ENCODE assay signal across 16 cellular contexts in genomic region chr10:79223001-79223345, GRCh38.
DNase-seq lines count a peak whose midpoint lies in the region; ATAC-seq, FAIRE-seq and TF ChIP-seq lines count a peak whose summit lies in the region.
"Had no signal": no experiment of that assay in that cellular context is flagged by ENCODE, and none has a peak within 500 bp of the region (broad histone marks: within the 10 kb centered on the region; RNA-seq: fewer than 3 reads in every experiment).

No MANE protein-coding gene starts in this region.

- dilution Hi-C loops in mammary epithelial cell (cut with HindIII; ENCODE audit: low sequenced_read_pairs) = no loop called here

- no peaks in the 10 kb centered on the region for H3K27me3 ChIP-seq in breast epithelium
- H3K27me3 ChIP-seq in mammary epithelial cell (ENCODE audit: insufficient read depth, low read length) = no peaks in the 10 kb centered on the region
- no peaks in the 10 kb centered on the region for H3K27me3 ChIP-seq in parathyroid adenoma (ENCODE audit: control insufficient read depth, insufficient read depth, low read length)
- no peaks in the 10 kb centered on the region for H3K27me3 ChIP-seq in uterus

- no peak for FAIRE-seq in kidney (lab: Jason Lieb, UNC)
- FAIRE-seq: colon, GM12891 had no signal

- no peak overlapping the region for H3K4me2 ChIP-seq in mammary epithelial cell (ENCODE audit: insufficient read depth, low read depth, low read length)
- peak overlapping the region; percentile 23 for H3K4me2 ChIP-seq in parathyroid adenoma (ENCODE audit: low read length)

- ATAC-seq in GM21360 (IDR thresholded peaks at IDR 0.05; ENCODE audit: unreplicated experiment) (no peak), mucosa of descending colon (no peak)
- ATAC-seq: activated CD4-positive, CD25-positive, alpha-beta regulatory T cell treated with anti-CD3 and anti-CD28 coated beads, Interleukin-2, amount 50 U/mL, for 24 hours had no signal

- no peak for DNase-seq in breast epithelium (ENCODE audit: low spot score in 2 of 2)
- no peak for DNase-seq in mammary epithelial cell
- DNase-seq in kidney = peak; percentile 78
- DNase-seq in uterus = no peak
- no peak for DNase-seq in DMS114 treated with DMSO at 0.1 percent for 48 hours (lab: John Stamatoyannopoulos, UW; ENCODE audit: unreplicated experiment)
- DNase-seq in mucosa of descending colon = no peak
- DNase-seq: 8988T, MM.1S, naive B cell, NCI-H510A, SHP77 had no signal

- intact Hi-C loops in breast epithelium (cut with DNase I; ENCODE audit: low total_unique reads) = no loop called here
- intact Hi-C loops in mammary epithelial cell (cut with micrococcal nuclease) = no loop called here
- intact Hi-C loops in kidney (cut with DNase I) = no loop called here
- intact Hi-C loops in uterus (cut with DNase I; ENCODE audit: low total_unique reads) = no loop called here
- intact Hi-C loops in mucosa of descending colon (cut with DNase I, micrococcal nuclease) = no loop called here

- H3K4me3 ChIP-seq in breast epithelium (no peak overlapping the region), mammary epithelial cell (replicated peaks in 1 of 3; ENCODE audit: insufficient read depth in 1 of 3, low read depth in 2 of 3, low read length in 3 of 3) (no peak overlapping the region), kidney (ENCODE audit: low read length in 2 of 2) (no peak overlapping the region), parathyroid adenoma (ENCODE audit: low read depth, low read length) (peak overlapping the region; percentile 24), uterus (no peak overlapping the region), mucosa of descending colon (no peak overlapping the region)

- H3K27ac ChIP-seq in breast epithelium = peak overlapping the region; percentile 73 to 82
- H3K27ac ChIP-seq in mammary epithelial cell (ENCODE audit: insufficient read depth, low read depth, low read length) = no peak overlapping the region
- H3K27ac ChIP-seq in kidney (ENCODE audit: low read depth in 2 of 2, low read length in 2 of 2) = peak overlapping the region; percentile 83 to 86
- peak overlapping the region; percentile 95 for H3K27ac ChIP-seq in parathyroid adenoma
- H3K27ac ChIP-seq in uterus = peak overlapping the region; percentile 86 to 89

- H2AFZ ChIP-seq in mammary epithelial cell (ENCODE audit: low read depth, low read length) (no peak overlapping the region), parathyroid adenoma (peak overlapping the region; percentile 6)

- H3K79me2 ChIP-seq in mammary epithelial cell (ENCODE audit: insufficient read depth, low read length) (no peaks in the 10 kb centered on the region), parathyroid adenoma (no peaks in the 10 kb centered on the region)

- H3K9ac ChIP-seq in mammary epithelial cell (ENCODE audit: insufficient read depth, low read length) (no peak overlapping the region), kidney (ENCODE audit: low read length in 2 of 2) (peak overlapping the region in 1 of 2 donors; percentile 70), parathyroid adenoma (peak overlapping the region; percentile 3)

- CTCF ChIA-PET in mammary epithelial cell (lab: Charles Lee; ENCODE audit: low non-redundant PET) = no interaction called here

- BruUV-seq in mammary epithelial cell (replicated peaks; lab: Mats Ljungman, UMichigan) = no TSS peak

- 70% methylated on average over 8 of the region's 11 CpGs for WGBS in mammary epithelial cell (ENCODE audit: low coverage, missing lambda C conversion rate)

- H3K36me3 ChIP-seq in breast epithelium (no peaks in the 10 kb centered on the region), mammary epithelial cell (ENCODE audit: insufficient read depth, low read length) (no peaks in the 10 kb centered on the region), kidney (ENCODE audit: control insufficient read depth in 1 of 2, insufficient read depth in 2 of 2, low read length in 2 of 2) (peaks cover 10 to 15% of the 10 kb centered on the region in 2 donors), parathyroid adenoma (ENCODE audit: control insufficient read depth, insufficient read depth, low read length) (no peaks in the 10 kb centered on the region), uterus (no peaks in the 10 kb centered on the region), mucosa of descending colon (ENCODE audit: low read depth) (no peaks in the 10 kb centered on the region)

- TF ChIP-seq POLR2A in breast epithelium (IDR thresholded peaks at IDR 0.05) (no peak), uterus (IDR thresholded peaks at IDR 0.05) (no peak)

- in situ Hi-C loops in mammary epithelial cell (cut with MboI; ENCODE audit: low sequenced_read_pairs in 2 of 2) = no loop called here

- no peaks in the 10 kb centered on the region for H3K9me3 ChIP-seq in breast epithelium
- H3K9me3 ChIP-seq in mammary epithelial cell (replicated peaks; ENCODE audit: insufficient read depth, low read length) = no peaks in the 10 kb centered on the region
- no peaks in the 10 kb centered on the region for H3K9me3 ChIP-seq in kidney (ENCODE audit: control insufficient read depth in 1 of 2, low read length in 2 of 2)
- H3K9me3 ChIP-seq in parathyroid adenoma (ENCODE audit: control insufficient read depth, low read length) = no peaks in the 10 kb centered on the region
- H3K9me3 ChIP-seq in uterus = no peaks in the 10 kb centered on the region
- H3K9me3 ChIP-seq in mucosa of descending colon = no peaks in the 10 kb centered on the region

- TF ChIP-seq CTCF in breast epithelium (IDR thresholded peaks at IDR 0.05) (no peak), mammary epithelial cell (conservative IDR thresholded peaks at IDR 0.05 in 1 of 2, IDR thresholded peaks at IDR 0.05 in 1 of 2; ENCODE audit: extremely low read depth in 1 of 2, insufficient read depth in 1 of 2, low read depth in 1 of 2, low read length in 2 of 2) (no peak), kidney (IDR thresholded peaks at IDR 0.05; ENCODE audit: borderline replicate concordance, extremely low read depth, insufficient read depth) (no peak), parathyroid adenoma (IDR thresholded peaks at IDR 0.05) (no peak), uterus (IDR thresholded peaks at IDR 0.05) (no peak), mucosa of descending colon (IDR thresholded peaks at IDR 0.05) (no peak)

- peaks cover 5 to 30% of the 10 kb centered on the region in 2 donors for H3K4me1 ChIP-seq in breast epithelium
- peaks cover 12% of the 10 kb centered on the region for H3K4me1 ChIP-seq in mammary epithelial cell (ENCODE audit: insufficient read depth, low read length)
- H3K4me1 ChIP-seq in kidney (ENCODE audit: control insufficient read depth in 1 of 2, insufficient read depth in 1 of 2, low read depth in 1 of 2, low read length in 2 of 2) = peaks cover 32 to 50% of the 10 kb centered on the region in 2 donors
- H3K4me1 ChIP-seq in parathyroid adenoma = peaks cover 45% of the 10 kb centered on the region
- peaks cover 13 to 48% of the 10 kb centered on the region in 2 donors for H3K4me1 ChIP-seq in uterus
- H3K4me1 ChIP-seq in mucosa of descending colon (ENCODE audit: low read depth) = peaks cover 2% of the 10 kb centered on the region

- no peaks in the 10 kb centered on the region for H4K20me1 ChIP-seq in mammary epithelial cell (ENCODE audit: insufficient read depth, low read length)
